8 cellular contexts compared by ENCODE assay signal in genomic region chr19:50147462-50148423, GRCh38. TPM values are rescaled to one million over a fixed set of nuclear protein-coding genes. Genes with fewer than 3 reads are reported as not detected.
DNase-seq lines count a peak whose midpoint lies in the region; ATAC-seq and TF ChIP-seq lines count a peak whose summit lies in the region.

No MANE protein-coding gene starts in this region.

- H3K9me3 ChIP-seq in HUES48 (ENCODE audit: control insufficient read depth, insufficient read depth, low read length), result no peaks in the 10 kb centered on the region; the same call in 1 of the 2 replicates
- H3K9me3 ChIP-seq in PC-3 (ENCODE audit: low read length), result no peaks in the 10 kb centered on the region
- no peaks in the 10 kb centered on the region for H3K9me3 ChIP-seq in mucosa of stomach (ENCODE audit: control insufficient read depth, low read length)

- no peaks in the 10 kb centered on the region for H3K36me3 ChIP-seq in HUES48 (ENCODE audit: control insufficient read depth, insufficient read depth, low read length)
- no peaks in the 10 kb centered on the region for H3K36me3 ChIP-seq in PC-3 (ENCODE audit: low read depth, low read length)
- no peaks in the 10 kb centered on the region for H3K36me3 ChIP-seq in mucosa of stomach (ENCODE audit: control insufficient read depth, insufficient read depth, low read length)

- no peaks in the 10 kb centered on the region for H3F3A ChIP-seq in PC-3 (ENCODE audit: low read length, unreplicated experiment)

- peak overlapping the region; percentile 92 for H3K4me2 ChIP-seq in PC-3 (ENCODE audit: low read length)

- H3K4me3 Mint-ChIP-seq in Calu3 (ENCODE audit: low read depth, unreplicated experiment), result peak overlapping the region; percentile 74

- peaks cover 7% of the 10 kb centered on the region for H3K4me1 Mint-ChIP-seq in Calu3 (ENCODE audit: low read depth, unreplicated experiment)

- no peaks in the 10 kb centered on the region for H3K9me2 ChIP-seq in PC-3 (replicated peaks; ENCODE audit: low read length)

- CTCF ChIA-PET in Calu3 (lab: Charles Lee) (interaction anchor here (0.5 to 2.0 kb wide), 8 partner anchors 8 to 397 kb away, joined by 3 to 11 read pairs (median 4); partner anchors contain the start of gene KCNC3), PC-3 (lab: Charles Lee) (interaction anchor here (0.5 to 2.1 kb wide), 4 partner anchors 51 to 195 kb away, joined by 3 to 19 read pairs (median 4); partner anchors contain the start of gene KCNC3)

- H3K36me3 Mint-ChIP-seq in Calu3 (ENCODE audit: insufficient read depth, unreplicated experiment), result peaks cover 15% of the 10 kb centered on the region

- H3K27ac ChIP-seq in HUES48 (ENCODE audit: low read depth, low read length) (no peak overlapping the region), PC-3 (ENCODE audit: low read length) (no peak overlapping the region)

- H3K27me3 ChIP-seq in HUES48 (ENCODE audit: control insufficient read depth, insufficient read depth, low read length), result no peaks in the 10 kb centered on the region
- peaks cover 19% of the 10 kb centered on the region for H3K27me3 ChIP-seq in PC-3 (ENCODE audit: low read length)
- no peaks in the 10 kb centered on the region for H3K27me3 ChIP-seq in mucosa of stomach (ENCODE audit: control insufficient read depth, insufficient read depth, low read length)

- H3K27ac Mint-ChIP-seq in Calu3 (ENCODE audit: unreplicated experiment), result peak overlapping the region; percentile 22

- BruUV-seq in Calu3 (replicated peaks; lab: Mats Ljungman, UMichigan) (TSS peak; percentile 37), PC-3 (replicated peaks; lab: Mats Ljungman, UMichigan) (TSS peak; percentile 64)

- H2AFZ ChIP-seq in PC-3 (ENCODE audit: low read length), result peak overlapping the region; percentile 98

- TF ChIP-seq CTCF in Calu3 (IDR thresholded peaks at IDR 0.05; ENCODE audit: unreplicated experiment) (peak; percentile 82), PC-3 (conservative IDR thresholded peaks at IDR 0.05; ENCODE audit: low read depth, low read length) (peak; percentile 92)

- H3K9ac ChIP-seq in HUES48 (ENCODE audit: low read depth, low read length), result no peak overlapping the region
- H3K9ac ChIP-seq in PC-3 (ENCODE audit: low read length), result peak overlapping the region; percentile 47
- peak overlapping the region; percentile 63 for H3K9ac ChIP-seq in mucosa of stomach (ENCODE audit: low read length)

- H3K4me1 ChIP-seq in HUES48 (ENCODE audit: control insufficient read depth, insufficient read depth, low read length) (no peaks in the 10 kb centered on the region), PC-3 (ENCODE audit: insufficient read depth, low read length) (no peaks in the 10 kb centered on the region), mucosa of stomach (ENCODE audit: control insufficient read depth, insufficient read depth, low read length) (no peaks in the 10 kb centered on the region)

- DNase-seq in Calu3 (peak; percentile 91), PC-3 (peak; percentile 97)
- peak; percentile 80 to 84 for DNase-seq in activated T-cell treated with anti-CD3 and anti-CD28 coated beads, Interleukin-2, amount 50 U/mL, for 48 hours
- DNase-seq in stimulated activated CD8-positive, alpha-beta memory T cell treated with anti-CD3 and anti-CD28 coated beads, Interleukin-4, amount 100 ng/mL, for 24 hours (ENCODE audit: low read depth), result peak; percentile 59

- H3K9me3 Mint-ChIP-seq in Calu3 (ENCODE audit: low read depth, unreplicated experiment), result no peaks in the 10 kb centered on the region

- intact Hi-C loops in Calu3 (cut with micrococcal nuclease; ENCODE audit: unreplicated experiment) (no loop called here), PC-3 (cut with micrococcal nuclease) (no loop called here)

- H4K20me1 ChIP-seq in PC-3 (ENCODE audit: low read length), result no peaks in the 10 kb centered on the region

- POLR2A ChIA-PET in PC-3 (lab: Charles Lee; ENCODE audit: unreplicated experiment), result no interaction called here

- ATAC-seq in PC-3 (peak; percentile 93), esophagus mucosa (peak; percentile 89), GM21723 (IDR thresholded peaks at IDR 0.05; ENCODE audit: unreplicated experiment) (no peak)

- H3K27me3 Mint-ChIP-seq in Calu3 (ENCODE audit: unreplicated experiment), result peaks cover 7% of the 10 kb centered on the region

- no peaks in the 10 kb centered on the region for H3K79me2 ChIP-seq in PC-3 (ENCODE audit: low read length)

- H3K4me3 ChIP-seq in HUES48 (ENCODE audit: low read depth, low read length) (peak overlapping the region; percentile 82), PC-3 (ENCODE audit: low read length) (peak overlapping the region; percentile 83), mucosa of stomach (ENCODE audit: low read length) (peak overlapping the region; percentile 34)

RNA-seq across cellular contexts. Expression of gene IZUMO2, which starts 15.3 kb away (rescaled TPM):
- total RNA-seq in Calu3 (2022) (not detected in 2 replicates), PC-3 (2014; rRNA removed) (not detected in 2 replicates), esophagus mucosa (not detected)

RNA-seq across cellular contexts. Expression of gene MYH14, which starts 55.7 kb away (rescaled TPM):
- 255 and 312 TPM in 2 replicates for total RNA-seq in Calu3 (2022)
- 20.2 and 28.5 TPM in 2 replicates for total RNA-seq in PC-3 (2014; rRNA removed)
- total RNA-seq in esophagus mucosa, result 66.0 TPM
